19 cellular contexts compared by ENCODE assay signal in the genomic region with DNA sequence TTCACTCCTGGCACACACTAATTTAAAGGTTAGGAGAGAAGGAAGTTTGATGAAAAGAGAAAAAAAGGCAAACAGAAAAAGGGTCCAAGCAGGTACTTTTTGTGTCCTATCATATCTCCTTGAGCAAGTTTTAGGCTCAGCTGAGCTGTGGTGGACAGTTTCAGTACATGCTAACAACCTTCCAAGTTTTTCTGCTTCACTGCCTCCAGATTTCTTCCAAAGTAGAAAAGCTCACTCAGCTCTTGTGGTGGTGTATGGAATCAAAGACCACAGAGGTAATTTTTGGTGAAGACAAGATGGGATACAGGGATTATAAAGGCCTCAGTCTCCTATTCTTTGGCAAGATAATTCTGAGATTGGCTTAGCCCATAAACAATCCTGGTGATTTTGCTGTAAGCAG.
DNase-seq lines count a peak whose midpoint lies in the region; ATAC-seq, FAIRE-seq and TF ChIP-seq lines count a peak whose summit lies in the region.
"Had no signal": no experiment of that assay in that cellular context is flagged by ENCODE, and none has a peak within 500 bp of the region (broad histone marks: within the 10 kb centered on the region; RNA-seq: fewer than 3 reads in every experiment).

No MANE protein-coding gene starts in this region.

- peak overlapping the region; percentile 32 for H2AFZ ChIP-seq in HCT116 (ENCODE audit: low read depth, low read length, poor library complexity, severe bottlenecking)
- H2AFZ ChIP-seq: GM23248 had no signal

- H3K4me2 ChIP-seq in HCT116 (ENCODE audit: low read length), result no peak overlapping the region
- H3K4me2 ChIP-seq: BLaER1 had no signal

- RAD21 ChIA-PET in HCT116 (lab: Charles Lee; ENCODE audit: low non-redundant PET in 1 of 2, low total read pairs in 2 of 2, uncharacterized antibody in 2 of 2, unreplicated experiment in 2 of 2), result no interaction called here

- H3K27ac ChIP-seq in HCT116 (ENCODE audit: low read depth, low read length), result no peak overlapping the region
- H3K27ac ChIP-seq: BLaER1, GM23248 had no signal

- H4K20me1 ChIP-seq in HCT116 (ENCODE audit: insufficient read depth), result no peaks in the 10 kb centered on the region
- H4K20me1 ChIP-seq: BLaER1 had no signal

- H3K4me3 ChIP-seq in HCT116 (replicated peaks in 1 of 2; ENCODE audit: low read depth in 1 of 2, low read length in 2 of 2), result no peak overlapping the region
- H3K4me3 ChIP-seq: BLaER1, GM12878, GM23248 had no signal

- no peak for TF ChIP-seq POLR2A in HCT116 (IDR thresholded peaks at IDR 0.05; ENCODE audit: borderline replicate concordance, extremely low read depth, insufficient read depth, insufficient read length)

- FAIRE-seq in D721Med (lab: Jason Lieb, UNC), result no peak
- FAIRE-seq: GM12878, GM18507, HepG2, HTR-8/SVneo had no signal

- H3K9me3 ChIP-seq in HCT116 (ENCODE audit: control insufficient read depth in 1 of 2, insufficient read depth in 1 of 2, low read depth in 1 of 2, low read length in 2 of 2), result no peaks in the 10 kb centered on the region
- H3K9me3 ChIP-seq: BLaER1 had no signal

- no TSS peak for BruUV-seq in HCT116 (replicated peaks; lab: Mats Ljungman, UMichigan)

- no peaks in the 10 kb centered on the region for H3K4me1 ChIP-seq in HCT116 (ENCODE audit: control insufficient read depth in 1 of 2, insufficient read depth in 2 of 2, low read length in 2 of 2)
- H3K4me1 ChIP-seq: BLaER1 had no signal

- no peak for ATAC-seq in HCT116
- ATAC-seq in omental fat pad (ENCODE audit: low FRiP score), result no peak
- ATAC-seq: GM12878, HepG2 had no signal

- CTCF ChIA-PET in HCT116 (lab: Charles Lee), result no interaction called here

- POLR2A ChIA-PET in HCT116 (lab: Charles Lee), result no interaction called here

- H3K9me2 ChIP-seq in HCT116 (ENCODE audit: insufficient read depth), result no peaks in the 10 kb centered on the region

- no peaks in the 10 kb centered on the region for H3K36me3 ChIP-seq in HCT116 (ENCODE audit: control insufficient read depth in 1 of 2, insufficient read depth in 2 of 2, low read length in 2 of 2)
- H3K36me3 ChIP-seq: BLaER1 had no signal

- DNase-seq in HCT116 (ENCODE audit: low read depth, low spot score) (no peak), astrocyte of the hippocampus (ENCODE audit: low read depth, low spot score) (peak; percentile 29), kidney tubule cell (ENCODE audit: low spot score) (peak; percentile 2), renal cortical epithelial cell (ENCODE audit: low read depth) (peak; percentile 17), D721Med (ENCODE audit: insufficient read length, low spot score) (no peak), NCI-H345 treated with DMSO at 0.1 percent for 48 hours (lab: John Stamatoyannopoulos, UW; ENCODE audit: unreplicated experiment) (no peak), omental fat pad (ENCODE audit: low spot score) (no peak)
- DNase-seq: 8988T; AML-193; CD4-positive, CD25-positive, alpha-beta regulatory T cell; DMS 273 treated with DMSO at 0.1 percent for 48 hours; DMS79; GM23248; H9 had no signal

- TF ChIP-seq RAD21 in HCT116 (IDR thresholded peaks at IDR 0.05; ENCODE audit: low read depth), result no peak

- no peak overlapping the region for H3K9ac ChIP-seq in HCT116 (ENCODE audit: low read length)
- H3K9ac ChIP-seq: BLaER1, GM23248 had no signal

- no peaks in the 10 kb centered on the region for H3K27me3 ChIP-seq in HCT116 (ENCODE audit: insufficient read depth, low read length)
- H3K27me3 ChIP-seq: BLaER1 had no signal

- H3K79me2 ChIP-seq in HCT116 (ENCODE audit: insufficient read depth, low read length), result no peaks in the 10 kb centered on the region

- TF ChIP-seq CTCF in HCT116 (IDR thresholded peaks at IDR 0.05 in 2 of 3, conservative IDR thresholded peaks at IDR 0.05 in 1 of 3; ENCODE audit: borderline replicate concordance in 1 of 3, insufficient read depth in 1 of 3, low read depth in 2 of 3, low read length in 2 of 3) (no peak), D721Med (IDR thresholded peaks at IDR 0.05; ENCODE audit: insufficient read depth, missing control alignments) (no peak), omental fat pad (IDR thresholded peaks at IDR 0.05) (no peak)

- intact Hi-C loops in HCT116 (cut with micrococcal nuclease), result no loop called here

TF ChIP-seq in HCT116, 20 proteins besides CTCF, POLR2A, EP300 and RAD21:
- TF ChIP-seq EGR1 (IDR thresholded peaks at IDR 0.05; ENCODE audit: low read depth) (no peak), CBX3 (IDR thresholded peaks at IDR 0.05; ENCODE audit: low read depth) (no peak), TCF7L2 (IDR thresholded peaks at IDR 0.05; ENCODE audit: borderline replicate concordance, extremely low read depth, insufficient read depth, insufficient read length) (no peak), YY1 (IDR thresholded peaks at IDR 0.05; ENCODE audit: extremely low read depth, insufficient replicate concordance, low read depth, low read length) (no peak), JUND (IDR thresholded peaks at IDR 0.05) (no peak), EZH2 (IDR thresholded peaks at IDR 0.05) (no peak), FOSL1 (IDR thresholded peaks at IDR 0.05; ENCODE audit: low read depth) (no peak), ELF1 (IDR thresholded peaks at IDR 0.05; ENCODE audit: borderline replicate concordance, low read depth) (no peak), EZH2phosphoT487 (IDR thresholded peaks at IDR 0.05; ENCODE audit: borderline replicate concordance) (no peak), SIN3A (IDR thresholded peaks at IDR 0.05; ENCODE audit: low read depth) (no peak)
- TF ChIP-seq, protein P1, sequence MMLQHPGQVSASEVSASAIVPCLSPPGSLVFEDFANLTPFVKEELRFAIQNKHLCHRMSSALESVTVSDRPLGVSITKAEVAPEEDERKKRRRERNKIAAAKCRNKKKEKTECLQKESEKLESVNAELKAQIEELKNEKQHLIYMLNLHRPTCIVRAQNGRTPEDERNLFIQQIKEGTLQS (IDR thresholded peaks at IDR 0.05), result no peak
- TF ChIP-seq, protein P2, sequence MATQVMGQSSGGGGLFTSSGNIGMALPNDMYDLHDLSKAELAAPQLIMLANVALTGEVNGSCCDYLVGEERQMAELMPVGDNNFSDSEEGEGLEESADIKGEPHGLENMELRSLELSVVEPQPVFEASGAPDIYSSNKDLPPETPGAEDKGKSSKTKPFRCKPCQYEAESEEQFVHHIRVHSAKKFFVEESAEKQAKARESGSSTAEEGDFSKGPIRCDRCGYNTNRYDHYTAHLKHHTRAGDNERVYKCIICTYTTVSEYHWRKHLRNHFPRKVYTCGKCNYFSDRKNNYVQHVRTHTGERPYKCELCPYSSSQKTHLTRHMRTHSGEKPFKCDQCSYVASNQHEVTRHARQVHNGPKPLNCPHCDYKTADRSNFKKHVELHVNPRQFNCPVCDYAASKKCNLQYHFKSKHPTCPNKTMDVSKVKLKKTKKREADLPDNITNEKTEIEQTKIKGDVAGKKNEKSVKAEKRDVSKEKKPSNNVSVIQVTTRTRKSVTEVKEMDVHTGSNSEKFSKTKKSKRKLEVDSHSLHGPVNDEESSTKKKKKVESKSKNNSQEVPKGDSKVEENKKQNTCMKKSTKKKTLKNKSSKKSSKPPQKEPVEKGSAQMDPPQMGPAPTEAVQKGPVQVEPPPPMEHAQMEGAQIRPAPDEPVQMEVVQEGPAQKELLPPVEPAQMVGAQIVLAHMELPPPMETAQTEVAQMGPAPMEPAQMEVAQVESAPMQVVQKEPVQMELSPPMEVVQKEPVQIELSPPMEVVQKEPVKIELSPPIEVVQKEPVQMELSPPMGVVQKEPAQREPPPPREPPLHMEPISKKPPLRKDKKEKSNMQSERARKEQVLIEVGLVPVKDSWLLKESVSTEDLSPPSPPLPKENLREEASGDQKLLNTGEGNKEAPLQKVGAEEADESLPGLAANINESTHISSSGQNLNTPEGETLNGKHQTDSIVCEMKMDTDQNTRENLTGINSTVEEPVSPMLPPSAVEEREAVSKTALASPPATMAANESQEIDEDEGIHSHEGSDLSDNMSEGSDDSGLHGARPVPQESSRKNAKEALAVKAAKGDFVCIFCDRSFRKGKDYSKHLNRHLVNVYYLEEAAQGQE (IDR thresholded peaks at IDR 0.05; ENCODE audit: low read depth), result no peak
- TF ChIP-seq, protein P3, sequence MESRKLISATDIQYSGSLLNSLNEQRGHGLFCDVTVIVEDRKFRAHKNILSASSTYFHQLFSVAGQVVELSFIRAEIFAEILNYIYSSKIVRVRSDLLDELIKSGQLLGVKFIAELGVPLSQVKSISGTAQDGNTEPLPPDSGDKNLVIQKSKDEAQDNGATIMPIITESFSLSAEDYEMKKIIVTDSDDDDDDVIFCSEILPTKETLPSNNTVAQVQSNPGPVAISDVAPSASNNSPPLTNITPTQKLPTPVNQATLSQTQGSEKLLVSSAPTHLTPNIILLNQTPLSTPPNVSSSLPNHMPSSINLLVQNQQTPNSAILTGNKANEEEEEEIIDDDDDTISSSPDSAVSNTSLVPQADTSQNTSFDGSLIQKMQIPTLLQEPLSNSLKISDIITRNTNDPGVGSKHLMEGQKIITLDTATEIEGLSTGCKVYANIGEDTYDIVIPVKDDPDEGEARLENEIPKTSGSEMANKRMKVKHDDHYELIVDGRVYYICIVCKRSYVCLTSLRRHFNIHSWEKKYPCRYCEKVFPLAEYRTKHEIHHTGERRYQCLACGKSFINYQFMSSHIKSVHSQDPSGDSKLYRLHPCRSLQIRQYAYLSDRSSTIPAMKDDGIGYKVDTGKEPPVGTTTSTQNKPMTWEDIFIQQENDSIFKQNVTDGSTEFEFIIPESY (IDR thresholded peaks at IDR 0.05; ENCODE audit: extremely low read depth, insufficient replicate concordance, low read length), result no peak
- TF ChIP-seq, protein P4, sequence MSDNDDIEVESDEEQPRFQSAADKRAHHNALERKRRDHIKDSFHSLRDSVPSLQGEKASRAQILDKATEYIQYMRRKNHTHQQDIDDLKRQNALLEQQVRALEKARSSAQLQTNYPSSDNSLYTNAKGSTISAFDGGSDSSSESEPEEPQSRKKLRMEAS (IDR thresholded peaks at IDR 0.05), result no peak

Comparison
In these comparisons a context has a peak if more than half of its experiments do, and no peak if none do; other contexts are left out.
1. DNase-seq: peak in astrocyte of the hippocampus (single experiment), kidney tubule cell (single experiment) and renal cortical epithelial cell (single experiment); none in HCT116 (single experiment), D721Med (single experiment), NCI-H345 treated with DMSO at 0.1 percent for 48 hours (single experiment) and omental fat pad (single experiment).